In genomic region chr5:154055225-154055624, GRCh38 we compare ENCODE assay signal across 23 cellular contexts.
"Had no signal": no experiment of that assay in that cellular context is flagged by ENCODE, and none has a peak within 500 bp of the region (broad histone marks: within the 10 kb centered on the region; RNA-seq: fewer than 3 reads in every experiment).

No MANE protein-coding gene starts in this region.

- H3K27me3 ChIP-seq: dorsolateral prefrontal cortex, right atrium auricular region, thyroid gland had no signal

- H3K9me3 ChIP-seq: prostate gland, right atrium auricular region, thyroid gland had no signal

- H3K27me3 Mint-ChIP-seq: activated CD4-positive, alpha-beta T cell treated with anti-CD3 and anti-CD28 coated beads, Interleukin-2, amount 10 ng/mL, durations not matched to agents 24 days and 14 days; activated CD8-positive, alpha-beta T cell treated with anti-CD3 and anti-CD28 coated beads for 36 hours; activated naive CD8-positive, alpha-beta T cell treated with anti-CD3 and anti-CD28 coated beads for 36 hours; activated T-helper 17 cell treated with anti-CD3 and anti-CD28 coated beads, Interleukin-2, amount 50 U/mL, for 72 hours had no signal

- H3K4me3 Mint-ChIP-seq: activated CD4-positive, alpha-beta T cell treated with anti-CD3 and anti-CD28 coated beads, Interleukin-2, amount 10 ng/mL, durations not matched to agents 24 days and 14 days; activated CD8-positive, alpha-beta T cell treated with anti-CD3 and anti-CD28 coated beads for 36 hours; activated naive CD8-positive, alpha-beta T cell treated with anti-CD3 and anti-CD28 coated beads for 36 hours; activated T-helper 17 cell treated with anti-CD3 and anti-CD28 coated beads, Interleukin-2, amount 50 U/mL, for 72 hours; neural crest cell had no signal

- FAIRE-seq: keratinocyte had no signal

- H3K4me1 Mint-ChIP-seq: neural crest cell had no signal

- H3K27ac Mint-ChIP-seq: activated CD4-positive, alpha-beta T cell treated with anti-CD3 and anti-CD28 coated beads, Interleukin-2, amount 10 ng/mL, durations not matched to agents 24 days and 14 days; activated CD8-positive, alpha-beta T cell treated with anti-CD3 and anti-CD28 coated beads for 36 hours; activated naive CD8-positive, alpha-beta T cell treated with anti-CD3 and anti-CD28 coated beads for 36 hours; activated T-helper 17 cell treated with anti-CD3 and anti-CD28 coated beads, Interleukin-2, amount 50 U/mL, for 72 hours had no signal

- DNase-seq: activated CD4-positive, alpha-beta T cell treated with anti-CD3 and anti-CD28 coated beads, Interleukin-2, amount 10 ng/mL, durations not matched to agents 24 days and 14 days; activated CD8-positive, alpha-beta T cell treated with anti-CD3 and anti-CD28 coated beads for 36 hours; activated naive CD4-positive, alpha-beta T cell; activated naive CD8-positive, alpha-beta T cell treated with anti-CD3 and anti-CD28 coated beads for 36 hours; activated T-cell treated with anti-CD3 and anti-CD28 coated beads, Interleukin-2, amount 50 U/mL, for 1 hour; amniotic stem cell; dorsolateral prefrontal cortex; foreskin melanocyte; glutamatergic neuron; hypothalamus; stimulated activated CD4-positive, alpha-beta T cell treated with anti-CD3 and anti-CD28 coated beads, Interleukin-12 subunit alpha, Interleukin-12 subunit beta, amount 100 ng/mL, for 4 hours; stimulated activated CD4-positive, alpha-beta T cell treated with anti-CD3 and anti-CD28 coated beads, Interleukin-1b, Interleukin-23, amount 100 ng/mL, for 48 hours; stimulated activated CD8-positive, alpha-beta memory T cell treated with anti-CD3 and anti-CD28 coated beads, Interleukin-4, amount 100 ng/mL, for 48 hours; stimulated activated naive CD4-positive, alpha-beta T cell treated with Interleukin-2 at 50 U/mL for 16 hours; T1000; thyroid gland had no signal

- H3K27ac ChIP-seq: epithelial cell of prostate, prostate gland, right atrium auricular region, thyroid gland had no signal

- H3K9me3 Mint-ChIP-seq: activated CD4-positive, alpha-beta T cell treated with anti-CD3 and anti-CD28 coated beads, Interleukin-2, amount 10 ng/mL, durations not matched to agents 24 days and 14 days; activated CD8-positive, alpha-beta T cell treated with anti-CD3 and anti-CD28 coated beads for 36 hours; activated naive CD8-positive, alpha-beta T cell treated with anti-CD3 and anti-CD28 coated beads for 36 hours; activated T-helper 17 cell treated with anti-CD3 and anti-CD28 coated beads, Interleukin-2, amount 50 U/mL, for 72 hours; neural crest cell had no signal

- H3K36me3 ChIP-seq: prostate gland had no signal

- H3K4me3 ChIP-seq: dorsolateral prefrontal cortex, lung, prostate gland, right atrium auricular region, thyroid gland had no signal

- H3K4me1 ChIP-seq: prostate gland, thyroid gland had no signal
